In the genomic region with DNA sequence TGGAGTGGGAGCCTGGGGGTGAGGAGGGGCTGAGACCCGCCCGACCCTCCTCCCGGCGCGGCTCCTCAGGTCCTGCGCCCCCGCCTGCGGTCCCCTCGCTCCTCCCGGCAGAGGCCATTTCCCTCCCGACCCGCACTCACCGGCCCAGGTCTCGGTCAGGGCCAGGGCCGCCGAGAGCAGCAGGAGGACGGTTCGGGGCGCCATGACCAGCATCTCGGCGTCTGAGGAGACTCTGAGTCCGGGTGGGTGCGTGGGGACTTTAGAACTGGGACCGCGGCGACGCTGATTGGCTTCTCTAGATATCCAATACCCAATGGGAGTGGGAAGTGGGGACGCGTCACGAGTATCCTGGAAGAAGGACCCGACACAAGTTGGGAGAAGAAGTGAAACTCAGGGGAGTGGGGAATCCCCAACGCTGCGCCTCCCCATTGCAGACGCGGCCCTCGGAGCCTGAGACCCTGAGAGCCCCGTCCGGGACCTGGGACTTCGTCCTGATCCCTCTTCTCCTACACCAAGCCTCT, we compare ENCODE assay signal across 8 cellular contexts. TPM values are rescaled to one million over a fixed set of nuclear protein-coding genes. Genes with fewer than 3 reads are reported as not detected.
DNase-seq lines count a peak whose midpoint lies in the region; TF ChIP-seq lines count a peak whose summit lies in the region.

Gene HLA-B, minus strand, starts transcription at position 234 of the 521 bp plus-strand sequence. Its CDS starts 21 bp downstream, at position 213.

- H3K36me3 ChIP-seq in GM23248 (ENCODE audit: low read depth) (no peaks in the 10 kb centered on the region), uterus (no peaks in the 10 kb centered on the region)

- in situ Hi-C loops in GM23248 (cut with MboI) = no loop called here
- in situ Hi-C loops in astrocyte of the cerebellum (cut with HindIII; ENCODE audit: low sequenced_read_pairs) = no loop called here

- intact Hi-C loops in uterus (cut with DNase I; ENCODE audit: low total_unique reads) = loop anchor here (10.0 kb wide), 1 partner anchor 162 kb away; no protein-coding TSS in a partner anchor

- 0 to 1% methylated on average over 22 to 33 of the region's 39 CpGs for WGBS in GM23248 (ENCODE audit: low coverage in 1 of 2, low lambda C conversion rate in 2 of 2, missing lambda C conversion rate in 2 of 2), 2 experiments

- H3K27me3 ChIP-seq in GM23248 (replicated peaks; ENCODE audit: insufficient read depth) (peaks cover 24% of the 10 kb centered on the region), uterus (no peaks in the 10 kb centered on the region)

- peak within 1 kb of the TSS; percentile 80 for H3K9ac ChIP-seq in GM23248

- H3K4me2 ChIP-seq in GM23248 (ENCODE audit: unreplicated experiment) = no peak within 1 kb of the TSS

- H3F3A ChIP-seq in GM23248 (ENCODE audit: insufficient read depth) = no peaks in the 10 kb centered on the region

- H3K9me3 ChIP-seq in GM23248 (ENCODE audit: low read depth) (no peaks in the 10 kb centered on the region), uterus (no peaks in the 10 kb centered on the region)

- peak within 1 kb of the TSS; percentile 80 for H2AFZ ChIP-seq in GM23248

- no peak for TF ChIP-seq CTCF in LNCaP clone FGC (IDR thresholded peaks at IDR 0.05; ENCODE audit: control insufficient read depth, extremely low read depth, insufficient read depth)
- no peak for TF ChIP-seq CTCF in astrocyte of the cerebellum (IDR thresholded peaks at IDR 0.05; ENCODE audit: low read depth, low read length, missing control alignments)
- peak in 1 of 4 experiments; percentile 4 for TF ChIP-seq CTCF in uterus (IDR thresholded peaks at IDR 0.05)

- DNase-seq in ELR (ENCODE audit: low read depth) (peak; percentile 92), GM23248 (peak; percentile 88), LNCaP clone FGC (ENCODE audit: low read depth) (peak; percentile 17), T-helper 2 cell (peak; percentile 70 to 97 (median 78)), astrocyte of the cerebellum (ENCODE audit: low read depth) (peak; percentile 45), hepatic stellate cell (ENCODE audit: low spot score) (peak; percentile 73), pulmonary artery endothelial cell (ENCODE audit: low read depth, low spot score) (peak; percentile 69), uterus (peak; percentile 89 to 92)

- H3K27ac ChIP-seq in GM23248 (no peak within 1 kb of the TSS), uterus (peak within 1 kb of the TSS; percentile 88 to 94)

- no peaks in the 10 kb centered on the region for H3K4me1 ChIP-seq in GM23248 (ENCODE audit: insufficient read depth)
- no peaks in the 10 kb centered on the region for H3K4me1 ChIP-seq in uterus

- no peaks in the 10 kb centered on the region for H3K9me2 ChIP-seq in GM23248 (ENCODE audit: insufficient read depth)

- peak in 1 of 2 donors; percentile 94 for TF ChIP-seq POLR2A in uterus (IDR thresholded peaks at IDR 0.05)

- H4K20me1 ChIP-seq in GM23248 (ENCODE audit: insufficient read depth) = no peaks in the 10 kb centered on the region

- no peaks in the 10 kb centered on the region for H3K79me2 ChIP-seq in GM23248 (ENCODE audit: insufficient read depth)

- peak within 1 kb of the TSS; percentile 74 for H3K4me3 ChIP-seq in GM23248
- peak within 1 kb of the TSS; percentile 62 for H3K4me3 ChIP-seq in LNCaP clone FGC (ENCODE audit: low read depth, low read length)
- H3K4me3 ChIP-seq in astrocyte of the cerebellum (ENCODE audit: low read depth, low read length) = peak within 1 kb of the TSS; percentile 52
- H3K4me3 ChIP-seq in uterus = peak within 1 kb of the TSS; percentile 67 to 85

RNA-seq across cellular contexts. Expression of gene HLA-B, which starts in this region (rescaled TPM):
- 65.6 and 87.9 TPM in 2 replicates for total RNA-seq in GM23248 (2014; rRNA removed; shearing (Covaris generic))
- polyA plus RNA-seq in GM23248 (2016; fragmentation: Nextera tagmentation; extraction: Ambion mirVana) = 186 and 192 TPM in 2 replicates
- total RNA-seq in pulmonary artery endothelial cell (180 and 538 TPM in 2 replicates), uterus (1,000 to 10,000 TPM in 1 of 4 donors, 100 to 1,000 TPM in 3; 134 to 1,272 (median 737) TPM)

Comparison
In these comparisons a context has a peak if more than half of its experiments do, and no peak if none do; other contexts are left out.
1. DNase-seq: peak in every context shown above with its lines; median percentile 92 in ELR; 90 in uterus; 88 in GM23248; 78 in T-helper 2 cell; 73 in hepatic stellate cell; 69 in pulmonary artery endothelial cell; 45 in astrocyte of the cerebellum; 17 in LNCaP clone FGC.